In the genomic region with DNA sequence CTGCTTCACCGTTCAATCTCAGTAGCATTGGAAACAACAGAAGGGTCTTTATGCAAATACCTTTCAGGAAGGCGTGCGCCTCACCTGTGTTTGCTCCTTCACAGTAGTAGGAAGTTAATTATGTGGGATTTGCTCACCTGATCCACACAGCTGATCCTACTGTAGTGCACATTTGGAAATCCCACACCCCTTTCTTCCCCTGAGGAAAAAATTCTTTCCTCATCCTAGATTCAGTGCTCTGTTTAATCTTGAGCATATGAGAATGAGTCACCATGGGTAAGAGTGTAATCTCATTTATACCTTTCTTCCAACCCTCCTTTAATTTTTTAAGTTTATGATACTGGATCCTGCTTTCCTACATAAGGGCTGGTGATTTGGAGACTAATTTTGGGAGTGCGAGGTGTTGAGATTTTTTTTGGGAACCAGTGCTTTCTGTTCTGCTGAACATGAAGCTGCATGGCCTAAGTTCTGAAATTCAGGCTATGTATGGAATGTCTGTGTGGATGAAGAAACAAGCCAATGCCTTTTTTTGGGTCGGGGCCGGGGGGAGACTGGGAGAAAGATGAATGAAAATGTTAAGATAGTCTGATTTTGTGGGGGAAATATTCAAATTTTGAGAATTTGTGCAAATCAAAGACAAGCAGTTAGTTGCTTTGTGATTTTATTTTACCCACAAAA, we compare ENCODE assay signal across 12 cellular contexts. TPM values are rescaled to one million over a fixed set of nuclear protein-coding genes. Genes with fewer than 3 reads are reported as not detected.
A peak's percentile ranks its signal among the peaks of the same experiment; 100 is the strongest.
DNase-seq lines count a peak whose midpoint lies in the region; ATAC-seq, FAIRE-seq and TF ChIP-seq lines count a peak whose summit lies in the region.
"Had no signal": no experiment of that assay in that cellular context is flagged by ENCODE, and none has a peak within 500 bp of the region (broad histone marks: within the 10 kb centered on the region; RNA-seq: fewer than 3 reads in every experiment).

No MANE protein-coding gene starts in this region.

- peaks cover 32% of the 10 kb centered on the region for H3K79me2 ChIP-seq in keratinocyte (ENCODE audit: control insufficient read depth, insufficient read depth, low read length)

- H3K27ac ChIP-seq in HUES64 (ENCODE audit: low read depth, low read length) (peak overlapping the region; percentile 10), body of pancreas (peak overlapping the region; percentile 20 to 85 (median 56)), keratinocyte (ENCODE audit: control insufficient read depth, insufficient read depth, low read length) (peak overlapping the region; percentile 88), thymus (ENCODE audit: low read depth) (peak overlapping the region; percentile 38)

- H3K27me3 ChIP-seq in HUES64 (ENCODE audit: insufficient read depth, low read length) (no peaks in the 10 kb centered on the region), body of pancreas (no peaks in the 10 kb centered on the region), keratinocyte (ENCODE audit: control insufficient read depth, extremely low read depth, insufficient read depth, low read length) (no peaks in the 10 kb centered on the region), thymus (ENCODE audit: control insufficient read depth, insufficient read depth) (no peaks in the 10 kb centered on the region)

- H3K4me1 ChIP-seq in HUES64 (ENCODE audit: insufficient read depth, low read length) (peaks cover 77% of the 10 kb centered on the region), body of pancreas (peaks cover 68% of the 10 kb centered on the region), keratinocyte (ENCODE audit: control insufficient read depth, extremely low read depth, insufficient read depth, low read length) (peaks cover 80% of the 10 kb centered on the region), thymus (ENCODE audit: control insufficient read depth, insufficient read depth, low read length) (peaks cover 17% of the 10 kb centered on the region)

- ATAC-seq in body of pancreas: no peak
- no peak for ATAC-seq in left colon
- no peak for ATAC-seq in GM21423 (IDR thresholded peaks at IDR 0.05; ENCODE audit: unreplicated experiment)

- H3K4me3 ChIP-seq in HUES64 (ENCODE audit: low read length) (0 out of 2 replicates have a peak overlapping the region, but pooled peaks have one; percentile 3), body of pancreas (no peak overlapping the region), keratinocyte (ENCODE audit: control insufficient read depth in 2 of 3, extremely low read depth in 1 of 3, insufficient read depth in 2 of 3, low read depth in 1 of 3, low read length in 3 of 3) (peak overlapping the region in 1 of 3 experiments; percentile 41), thymus (ENCODE audit: low read length) (no peak overlapping the region)

- H3K36me3 ChIP-seq in HUES64 (ENCODE audit: insufficient read depth, low read length) (no peaks in the 10 kb centered on the region), body of pancreas (replicated peaks in 1 of 2; ENCODE audit: insufficient read depth in 1 of 2, low read depth in 2 of 2) (no peaks in the 10 kb centered on the region), keratinocyte (ENCODE audit: control insufficient read depth in 2 of 2, extremely low read depth in 1 of 2, insufficient read depth in 2 of 2, low read length in 2 of 2) (no peaks in the 10 kb centered on the region), thymus (ENCODE audit: control insufficient read depth, insufficient read depth) (no peaks in the 10 kb centered on the region)

- TF ChIP-seq CTCF in body of pancreas (IDR thresholded peaks at IDR 0.05) (no peak), keratinocyte (optimal IDR thresholded peaks at IDR 0.05 in 1 of 3, IDR thresholded peaks at IDR 0.05 in 1 of 3, conservative IDR thresholded peaks at IDR 0.05 in 1 of 3; ENCODE audit: extremely low read depth in 1 of 3, insufficient read depth in 2 of 3, low read length in 3 of 3) (no peak)

- FAIRE-seq in keratinocyte (lab: Jason Lieb, UNC) (peak; percentile 92), GM19239 (lab: Jason Lieb, UNC) (no peak)

- WGBS in HUES64: 67% methylated on average over 6 of the region's 6 CpGs
- 78 to 84% methylated on average over 6 of the region's 6 CpGs for WGBS in body of pancreas, 2 donors
- 96% methylated on average over 6 of the region's 6 CpGs for WGBS in thymus

- no peaks in the 10 kb centered on the region for H3K9me1 ChIP-seq in keratinocyte (ENCODE audit: control insufficient read depth, extremely low read depth, insufficient read depth, low read length)

- dilution Hi-C loops in keratinocyte (cut with MboI; ENCODE audit: extremely low pct_ligation_motif_present, low sequenced_read_pairs): no loop called here

- intact Hi-C loops in body of pancreas (cut with DNase I) (no loop called here), left colon (cut with DNase I, micrococcal nuclease) (no loop called here)

- H3K4me2 ChIP-seq in keratinocyte (ENCODE audit: control insufficient read depth, extremely low read depth, insufficient read depth, low read depth, low read length): peak overlapping the region; percentile 79

- no peak for TF ChIP-seq POLR2A in body of pancreas (IDR thresholded peaks at IDR 0.05)

- DNase-seq in body of pancreas (no peak), keratinocyte (ENCODE audit: low read depth, low spot score) (no peak), left colon (no peak), GM19239 (ENCODE audit: insufficient read length, low spot score) (no peak)
- no peak for DNase-seq in activated CD8-positive, alpha-beta memory T cell treated with anti-CD3 and anti-CD28 coated beads for 24 hours
- DNase-seq: activated CD4-positive, CD25-positive, alpha-beta regulatory T cell; activated naive CD8-positive, alpha-beta T cell treated with anti-CD3 and anti-CD28 coated beads, Interleukin-2, amount 10 ng/mL, durations not matched to agents 7 days and 5 days; NCI-H510A; stimulated activated CD4-positive, alpha-beta T cell treated with anti-CD3 and anti-CD28 coated beads, Interleukin-12 subunit alpha, Interleukin-12 subunit beta, amount 100 ng/mL, for 4 hours had no signal

- H2AFZ ChIP-seq in keratinocyte (ENCODE audit: control insufficient read depth, low read length): no peak overlapping the region

- H4K20me1 ChIP-seq in keratinocyte (ENCODE audit: control insufficient read depth, extremely low read depth, insufficient read depth, low read length): no peaks in the 10 kb centered on the region

- no peaks in the 10 kb centered on the region for H3K9me3 ChIP-seq in HUES64 (ENCODE audit: insufficient read depth, low read depth, low read length)
- H3K9me3 ChIP-seq in body of pancreas: no peaks in the 10 kb centered on the region
- no peaks in the 10 kb centered on the region for H3K9me3 ChIP-seq in keratinocyte (ENCODE audit: control insufficient read depth, low read depth, low read length)
- no peaks in the 10 kb centered on the region for H3K9me3 ChIP-seq in thymus (ENCODE audit: control insufficient read depth)

- H3K9ac ChIP-seq in HUES64 (ENCODE audit: low read depth, low read length) (no peak overlapping the region), keratinocyte (ENCODE audit: control insufficient read depth, extremely low read depth, insufficient read depth, low read length) (peak overlapping the region; percentile 68)

RNA-seq across cellular contexts. Expression of a gene that starts 19.0 kb away (rescaled TPM):
- 9.9 TPM for polyA plus RNA-seq in HUES64 (2013, experiment 1 of 2)
- polyA plus RNA-seq in HUES64 (2013, experiment 2 of 2): 13.9 TPM
- total RNA-seq in body of pancreas (10 to 100 TPM; 13.0 to 26.0 TPM), left colon (10 to 100 TPM; 69.0 to 71.1 TPM)
- polyA plus RNA-seq in keratinocyte (10.0 to 11.0 TPM (median 10.1 TPM) in 3 replicates), thymus (3.9 TPM)
- polyA plus RNA-seq in keratinocyte (2011; ENCODE audit: low read depth): 25.5 TPM
- 4.4 and 9.5 TPM in 2 replicates for polyA plus RNA-seq in keratinocyte (2011; cell fraction: cytosol; rRNA removed)
- 17.9 and 22.6 TPM in 2 replicates for polyA plus RNA-seq in keratinocyte (2011; cell fraction: nucleus; rRNA removed)
- polyA plus RNA-seq in keratinocyte (2012; ENCODE audit: low replicate concordance): 5.8 and 13.5 TPM in 2 replicates
- 8.4 to 28.2 TPM (median 17.5 TPM) in 3 replicates for polyA minus RNA-seq in keratinocyte
- polyA minus RNA-seq in keratinocyte (2011; cell fraction: cytosol; rRNA and poly(A)+ RNA removed): 9.4 TPM
- 21.0 and 38.9 TPM in 2 replicates for polyA minus RNA-seq in keratinocyte (2011; cell fraction: nucleus; rRNA and poly(A)+ RNA removed)

Comparison
In these comparisons a context has a peak if more than half of its experiments do, and no peak if none do; other contexts are left out.
1. H3K27ac ChIP-seq: peak in every context shown above with its lines; median percentile 88 in keratinocyte; 56 in body of pancreas; 38 in thymus; 10 in HUES64.